ENCODE assay signal across 8 cellular contexts in genomic region chr1:169363046-169363756, GRCh38. TPM values are rescaled to one million over a fixed set of nuclear protein-coding genes. Genes with fewer than 3 reads are reported as not detected.
DNase-seq lines count a peak whose midpoint lies in the region; ATAC-seq and TF ChIP-seq lines count a peak whose summit lies in the region.

No MANE protein-coding gene starts in this region.

- peaks cover 19 to 26% (median 23%) of the 10 kb centered on the region in 3 donors for H3K4me1 Mint-ChIP-seq in T-cell
- H3K4me1 Mint-ChIP-seq in nephron progenitor cell: no peaks in the 10 kb centered on the region

- WGBS in heart right ventricle, 2 donors: 88 to 93% methylated on average over 5 of the region's 5 CpGs

- H3K36me3 Mint-ChIP-seq in T-cell (peaks cover 3% of the 10 kb centered on the region), nephron progenitor cell (ENCODE audit: low read depth) (no peaks in the 10 kb centered on the region)

- intact Hi-C loops in heart right ventricle (cut with DNase I): no loop called here

- no peak overlapping the region for H3K27ac ChIP-seq in heart right ventricle

- H3K36me3 ChIP-seq in heart right ventricle: no peaks in the 10 kb centered on the region

- H3K4me3 ChIP-seq in heart right ventricle: no peak overlapping the region

- POLR2A ChIA-PET in T-cell (lab: Charles Lee): interaction anchor here in 1 of 2 donors (0.7 kb wide), 1 partner anchor 12 kb away, joined by 6 read pairs; no protein-coding TSS in a partner anchor

- CTCF ChIA-PET in T-cell (lab: Charles Lee): interaction anchor here (0.7 to 1.4 kb wide), 2 partner anchors 15 to 1865 kb away, joined by 3 to 5 read pairs; no protein-coding TSS in a partner anchor

- H3K9me3 ChIP-seq in heart right ventricle: no peaks in the 10 kb centered on the region

- H3K4me3 Mint-ChIP-seq in T-cell (no peak overlapping the region), nephron progenitor cell (no peak overlapping the region)

- H3K27me3 Mint-ChIP-seq in T-cell: no peaks in the 10 kb centered on the region
- H3K27me3 Mint-ChIP-seq in nephron progenitor cell (ENCODE audit: low read depth, poor library complexity): no peaks in the 10 kb centered on the region

- ATAC-seq in T-cell (replicated peaks in 1 of 4) (no peak), heart right ventricle (no peak), HG02623 (IDR thresholded peaks at IDR 0.05; ENCODE audit: unreplicated experiment) (no peak)

- H3K27ac Mint-ChIP-seq in T-cell (peak overlapping the region; percentile 71 to 76), nephron progenitor cell (no peak overlapping the region)

- DNase-seq in GM10266 (ENCODE audit: extremely low spot score): peak; percentile 25
- DNase-seq in HCEC 1CT: peak; percentile 92
- peak in 1 of 34 experiments; percentile 1 for DNase-seq in T-cell
- DNase-seq in glomerular visceral epithelial cell (ENCODE audit: extremely low spot score): peak; percentile 89
- no peak for DNase-seq in heart right ventricle
- DNase-seq in nephron progenitor cell: no peak
- DNase-seq in NCI-H1105 (lab: John Stamatoyannopoulos, UW): no peak

- peaks cover 0 to 10% (median 7%) of the 10 kb centered on the region in 9 donors for H3K4me1 ChIP-seq in heart right ventricle

- no peak for TF ChIP-seq CTCF in GM10266 (IDR thresholded peaks at IDR 0.05; ENCODE audit: control insufficient read depth, insufficient read depth, low read depth, missing control alignments)
- TF ChIP-seq CTCF in heart right ventricle (IDR thresholded peaks at IDR 0.05): no peak
- TF ChIP-seq CTCF in nephron progenitor cell (IDR thresholded peaks at IDR 0.05): no peak

- peaks cover 0 to 6% (median 5%) of the 10 kb centered on the region in 3 donors for H3K9me3 Mint-ChIP-seq in T-cell
- no peaks in the 10 kb centered on the region for H3K9me3 Mint-ChIP-seq in nephron progenitor cell

- no peaks in the 10 kb centered on the region for H3K27me3 ChIP-seq in heart right ventricle

RNA-seq across cellular contexts. Expression of gene NME7, which starts 4.4 kb away (rescaled TPM):
- total RNA-seq in T-cell: 10 to 100 TPM in 3 of 5 donors, 1 to 10 TPM in 2; 7.4 to 14.4 (median 11.5) TPM
- 10 to 100 TPM in 6 of 10 donors, 1 to 10 TPM in 4; 5.6 to 18.9 (median 10.5) TPM for total RNA-seq in heart right ventricle
- 10 to 100 TPM in 1 of 2 donors, 1 to 10 TPM in 1; 5.5 to 12.4 TPM for polyA plus RNA-seq in heart right ventricle

RNA-seq across cellular contexts. Expression of gene BLZF1, which starts 4.8 kb away (rescaled TPM):
- total RNA-seq in T-cell: 10 to 100 TPM; 11.4 to 16.6 (median 15.6) TPM
- total RNA-seq in heart right ventricle: 10 to 100 TPM; 17.3 to 32.5 (median 25.4) TPM
- 10 to 100 TPM in 1 of 2 donors, 1 to 10 TPM in 1; 8.4 to 10.4 TPM for polyA plus RNA-seq in heart right ventricle

Comparison
In these comparisons a context has a peak if more than half of its experiments do, and no peak if none do; other contexts are left out.
1. DNase-seq: peak in GM10266 (single experiment), HCEC 1CT (single experiment) and glomerular visceral epithelial cell (single experiment); none in heart right ventricle (0 of 2), nephron progenitor cell (single experiment) and NCI-H1105 (single experiment).